20 cellular contexts compared by ENCODE assay signal in genomic region chr4:150381026-150381425, GRCh38.
"Had no signal": no experiment of that assay in that cellular context is flagged by ENCODE, and none has a peak within 500 bp of the region (broad histone marks: within the 10 kb centered on the region; RNA-seq: fewer than 3 reads in every experiment).

No MANE protein-coding gene starts in this region.

- H3K9ac ChIP-seq: KMS-11 had no signal

- H3K27ac ChIP-seq: KMS-11, VCaP had no signal

- DNase-seq: activated CD4-positive, alpha-beta T cell treated with anti-CD3 and anti-CD28 coated beads for 4 hours; activated CD8-positive, alpha-beta memory T cell treated with anti-CD3 and anti-CD28 coated beads, Interleukin-2, amount 10 ng/mL, durations not matched to agents 7 days and 5 days; activated effector memory CD4-positive, alpha-beta T cell treated with anti-CD3 and anti-CD28 coated beads, Interleukin-2, amount 50 U/mL, for 16 hours; activated naive CD4-positive, alpha-beta T cell treated with Interleukin-2 at 50 U/mL for 16 hours; activated naive CD8-positive, alpha-beta T cell treated with anti-CD3 and anti-CD28 coated beads, Interleukin-2, amount 50 U/mL, for 24 hours; activated T-cell treated with anti-CD3 and anti-CD28 coated beads, Interleukin-2, amount 50 U/mL, for 24 hours; anterior cingulate cortex; central memory CD4-positive, alpha-beta T cell; NCI-H1092; NCI-H1417; NCI-H1930; NCI-H2171; NCI-H2227 treated with DMSO at 0.1 percent for 48 hours; NCI-H82; SIG-M5; T-cell; T-helper 2 cell; T1000 had no signal

- H3K4me2 ChIP-seq: KMS-11 had no signal
